20 cellular contexts compared by ENCODE assay signal in genomic region chr14:55450539-55450938, GRCh38. TPM values are rescaled to one million over a fixed set of nuclear protein-coding genes. Genes with fewer than 3 reads are reported as not detected.
DNase-seq lines count a peak whose midpoint lies in the region; ATAC-seq and TF ChIP-seq lines count a peak whose summit lies in the region.
"Had no signal": no experiment of that assay in that cellular context is flagged by ENCODE, and none has a peak within 500 bp of the region (broad histone marks: within the 10 kb centered on the region; RNA-seq: fewer than 3 reads in every experiment).

No MANE protein-coding gene starts in this region.

- no peak for TF ChIP-seq EP300 in tibial nerve (IDR thresholded peaks at IDR 0.05)

- H3K36me3 Mint-ChIP-seq in activated naive CD4-positive, alpha-beta T cell treated with anti-CD3 and anti-CD28 coated beads, Interleukin-2, amount 10 ng/mL, durations not matched to agents 7 days and 5 days = no peaks in the 10 kb centered on the region

- H3K9me3 Mint-ChIP-seq in activated naive CD4-positive, alpha-beta T cell treated with anti-CD3 and anti-CD28 coated beads, Interleukin-2, amount 10 ng/mL, durations not matched to agents 7 days and 5 days = no peaks in the 10 kb centered on the region
- H3K9me3 Mint-ChIP-seq: HFFc6 had no signal

- TF ChIP-seq CTCF in OCI-LY3 (IDR thresholded peaks at IDR 0.05; ENCODE audit: low read depth, low read length) (no peak), tibial nerve (IDR thresholded peaks at IDR 0.05) (no peak)

- no peaks in the 10 kb centered on the region for H3K79me2 ChIP-seq in OCI-LY3 (ENCODE audit: low read length)

- no peaks in the 10 kb centered on the region for H3K27me3 ChIP-seq in OCI-LY3 (ENCODE audit: low read depth, low read length)
- no peaks in the 10 kb centered on the region for H3K27me3 ChIP-seq in tibial nerve
- H3K27me3 ChIP-seq: SJSA1 had no signal

- no peaks in the 10 kb centered on the region for H3K9me3 ChIP-seq in OCI-LY3 (ENCODE audit: insufficient read depth, low read length)
- H3K9me3 ChIP-seq in tibial nerve = no peaks in the 10 kb centered on the region
- H3K9me3 ChIP-seq: SJSA1 had no signal

- WGBS in tibial nerve, 2 donors = 80 to 88% methylated on average over 3 of the region's 3 CpGs

- H3K27ac Mint-ChIP-seq in activated naive CD4-positive, alpha-beta T cell treated with anti-CD3 and anti-CD28 coated beads, Interleukin-2, amount 10 ng/mL, durations not matched to agents 7 days and 5 days = no peak overlapping the region
- H3K27ac Mint-ChIP-seq: HFFc6 had no signal

- H3K4me1 ChIP-seq in OCI-LY3 (ENCODE audit: low read length) = peaks cover 38% of the 10 kb centered on the region
- H3K4me1 ChIP-seq in tibial nerve = peaks cover 0 to 52% (median 8%) of the 10 kb centered on the region in 4 donors

- H3K36me3 ChIP-seq in OCI-LY3 (replicated peaks; ENCODE audit: low read depth, low read length) (no peaks in the 10 kb centered on the region), tibial nerve (no peaks in the 10 kb centered on the region)
- H3K36me3 ChIP-seq: SJSA1 had no signal

- TF ChIP-seq POLR2A in tibial nerve (IDR thresholded peaks at IDR 0.05) = no peak

- no peak overlapping the region for H3K4me3 ChIP-seq in OCI-LY3 (ENCODE audit: low read length)
- H3K4me3 ChIP-seq in tibial nerve = no peak overlapping the region
- H3K4me3 ChIP-seq: SJSA1 had no signal

- H3K27ac ChIP-seq in OCI-LY3 (ENCODE audit: low read length) = no peak overlapping the region
- H3K27ac ChIP-seq in tibial nerve = no peak overlapping the region
- H3K27ac ChIP-seq: 22Rv1, C4-2B, SJSA1 had no signal

- no peak overlapping the region for H2AFZ ChIP-seq in OCI-LY3 (ENCODE audit: low read depth, low read length)

- H3K9ac ChIP-seq in OCI-LY3 (ENCODE audit: low read length) = no peak overlapping the region

- ATAC-seq in GM21526 (IDR thresholded peaks at IDR 0.05; ENCODE audit: low FRiP score, unreplicated experiment) = no peak

- peak; percentile 20 for DNase-seq in DMS 273 (lab: John Stamatoyannopoulos, UW; ENCODE audit: unreplicated experiment)
- no peak for DNase-seq in DMS 273 treated with DMSO at 0.1 percent for 48 hours (lab: John Stamatoyannopoulos, UW)
- DNase-seq in NCI-H1105 (lab: John Stamatoyannopoulos, UW) = peak; percentile 51
- DNase-seq in renal cortical epithelial cell (ENCODE audit: low read depth) = peak; percentile 49
- DNase-seq in activated naive CD4-positive, alpha-beta T cell treated with anti-CD3 and anti-CD28 coated beads, Interleukin-2, amount 10 ng/mL, durations not matched to agents 7 days and 5 days = no peak
- DNase-seq in tibial nerve (ENCODE audit: low spot score in 2 of 2) = no peak
- DNase-seq: HFFc6, IMR-90, NCI-H1436, NCI-H2081 treated with DMSO at 0.1 percent for 48 hours, NCI-H510A treated with DMSO at 0.1 percent for 48 hours, SW 1271 had no signal

- H4K20me1 ChIP-seq in OCI-LY3 (ENCODE audit: insufficient read depth, low read length) = no peaks in the 10 kb centered on the region

- CTCF ChIA-PET in activated naive CD4-positive, alpha-beta T cell treated with anti-CD3 and anti-CD28 coated beads, Interleukin-2, amount 10 ng/mL, durations not matched to agents 7 days and 5 days (lab: Charles Lee) = no interaction called here

- no peak overlapping the region for H3K4me3 Mint-ChIP-seq in activated naive CD4-positive, alpha-beta T cell treated with anti-CD3 and anti-CD28 coated beads, Interleukin-2, amount 10 ng/mL, durations not matched to agents 7 days and 5 days
- H3K4me3 Mint-ChIP-seq: HFFc6 had no signal

- peak overlapping the region; percentile 11; the same call in 1 of the 2 replicates for H3K4me2 ChIP-seq in OCI-LY3 (ENCODE audit: low read length)

- no peaks in the 10 kb centered on the region for H3K4me1 Mint-ChIP-seq in activated naive CD4-positive, alpha-beta T cell treated with anti-CD3 and anti-CD28 coated beads, Interleukin-2, amount 10 ng/mL, durations not matched to agents 7 days and 5 days

- H3K27me3 Mint-ChIP-seq in activated naive CD4-positive, alpha-beta T cell treated with anti-CD3 and anti-CD28 coated beads, Interleukin-2, amount 10 ng/mL, durations not matched to agents 7 days and 5 days = peaks cover 4% of the 10 kb centered on the region

RNA-seq across cellular contexts. Expression of gene TBPL2, which starts 10.1 kb away (rescaled TPM):
- total RNA-seq in renal cortical epithelial cell = not detected in 2 replicates
- under 1 TPM in 1 of 4 donors, not detected in 3; 0.90 TPM for total RNA-seq in tibial nerve
- total RNA-seq: G401, H1, HFFc6, HT-29, IMR-90, SJSA1 had no signal

RNA-seq across cellular contexts. Expression of gene ATG14, which starts 38.9 kb away (rescaled TPM):
- total RNA-seq in renal cortical epithelial cell = 10.9 and 19.4 TPM in 2 replicates
- total RNA-seq in tibial nerve = 10 to 100 TPM; 10.8 to 18.4 (median 14.7) TPM

Comparison
In these comparisons a context has a peak if more than half of its experiments do, and no peak if none do; other contexts are left out.
1. DNase-seq: peak in DMS 273 (single experiment), NCI-H1105 (single experiment) and renal cortical epithelial cell (single experiment); none in DMS 273 treated with DMSO at 0.1 percent for 48 hours (single experiment), activated naive CD4-positive, alpha-beta T cell treated with anti-CD3 and anti-CD28 coated beads, Interleukin-2, amount 10 ng/mL, durations not matched to agents 7 days and 5 days (single experiment) and tibial nerve (0 of 2).